ENCODE assay signal across 17 cellular contexts in the genomic region with DNA sequence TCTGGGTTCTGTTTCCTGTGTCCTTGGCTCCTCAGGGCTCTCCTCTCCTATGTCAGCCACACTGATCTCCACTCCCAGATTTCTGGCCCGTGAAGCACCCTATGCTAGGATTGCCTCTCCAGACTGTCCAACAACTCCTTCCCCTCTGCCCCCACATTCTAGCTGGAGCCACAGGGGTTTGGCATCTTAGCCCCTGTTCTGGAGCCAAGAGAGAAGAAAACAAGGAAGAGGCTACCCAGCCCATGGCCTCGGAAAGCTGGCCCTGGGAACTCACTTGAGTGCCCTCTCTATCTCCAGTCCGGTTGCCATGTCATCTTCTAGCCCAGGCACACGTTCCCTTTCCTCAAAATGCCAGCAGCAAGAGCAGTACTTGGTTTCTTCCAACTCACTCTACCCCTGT. TPM values are rescaled to one million over a fixed set of nuclear protein-coding genes. Genes with fewer than 3 reads are reported as not detected.
A peak's percentile ranks its signal among the peaks of the same experiment; 100 is the strongest.
DNase-seq lines count a peak whose midpoint lies in the region; ATAC-seq, FAIRE-seq and TF ChIP-seq lines count a peak whose summit lies in the region.
"Had no signal": no experiment of that assay in that cellular context is flagged by ENCODE, and none has a peak within 500 bp of the region (broad histone marks: within the 10 kb centered on the region; RNA-seq: fewer than 3 reads in every experiment).

No MANE protein-coding gene starts in this region.

- no peak overlapping the region for H3K27ac ChIP-seq in left ventricle myocardium inferior (replicated peaks)
- H3K27ac ChIP-seq in spleen, result peak overlapping the region in 7 of 8 donors; percentile 9 to 68 (median 57)
- H3K27ac ChIP-seq: 22Rv1 had no signal

- H3K4me3 ChIP-seq in left ventricle myocardium inferior (no peak overlapping the region), spleen (no peak overlapping the region)
- H3K4me3 ChIP-seq: GM23338 had no signal

- H3K27me3 ChIP-seq in left ventricle myocardium inferior (ENCODE audit: low read depth), result no peaks in the 10 kb centered on the region
- no peaks in the 10 kb centered on the region for H3K27me3 ChIP-seq in spleen (replicated peaks in 1 of 7)

- H3K9me3 Mint-ChIP-seq in glutamatergic neuron (ENCODE audit: unreplicated experiment), result peaks cover 37% of the 10 kb centered on the region
- H3K9me3 Mint-ChIP-seq: GM23338, IgD-negative memory B cell had no signal

- peaks cover 7% of the 10 kb centered on the region for H3K36me3 Mint-ChIP-seq in glutamatergic neuron (ENCODE audit: unreplicated experiment)
- H3K36me3 Mint-ChIP-seq: IgD-negative memory B cell had no signal

- peak overlapping the region; percentile 68 for H3K27ac Mint-ChIP-seq in glutamatergic neuron (ENCODE audit: unreplicated experiment)
- H3K27ac Mint-ChIP-seq: GM23338, IgD-negative memory B cell had no signal

- H3K4me1 ChIP-seq in left ventricle myocardium inferior (peaks cover 32% of the 10 kb centered on the region), spleen (peaks cover 5 to 35% (median 23%) of the 10 kb centered on the region in 6 donors)

- no peak for FAIRE-seq in HTR-8/SVneo (lab: Jason Lieb, UNC)

- H3K4me1 Mint-ChIP-seq in glutamatergic neuron (ENCODE audit: low read depth, unreplicated experiment), result peaks cover 63% of the 10 kb centered on the region

- DNase-seq in cardiac septum (ENCODE audit: low spot score) (peak; percentile 56), left ventricle myocardium inferior (no peak), glutamatergic neuron (no peak), spleen (no peak), medulla oblongata (ENCODE audit: extremely low spot score) (no peak), HTR-8/SVneo (ENCODE audit: insufficient read length, low spot score) (no peak)
- DNase-seq: DMS53, GF-D8, H7 had no signal

- TF ChIP-seq CTCF in left ventricle myocardium inferior (IDR thresholded peaks at IDR 0.05; ENCODE audit: borderline replicate concordance) (no peak), glutamatergic neuron (IDR thresholded peaks at IDR 0.05; ENCODE audit: partially characterized antibody, unreplicated experiment) (no peak), spleen (IDR thresholded peaks at IDR 0.05 in 8 of 11, conservative IDR thresholded peaks at IDR 0.05 in 3 of 11) (no peak)

- H3K9me3 ChIP-seq in left ventricle myocardium inferior (replicated peaks) (no peaks in the 10 kb centered on the region), spleen (no peaks in the 10 kb centered on the region)

- TF ChIP-seq POLR2A in spleen (IDR thresholded peaks at IDR 0.05), result no peak

- no peak for ATAC-seq in HG02852 (IDR thresholded peaks at IDR 0.05; ENCODE audit: unreplicated experiment)
- ATAC-seq in GM21515 (IDR thresholded peaks at IDR 0.05; ENCODE audit: unreplicated experiment), result no peak
- ATAC-seq: GM23338 had no signal

- WGBS in spleen, 5 donors, result 64 to 81% (median 64%) methylated on average over 4 of the region's 4 CpGs

- peak overlapping the region; percentile 61 for H3K4me3 Mint-ChIP-seq in glutamatergic neuron (ENCODE audit: unreplicated experiment)
- H3K4me3 Mint-ChIP-seq: GM23338, IgD-negative memory B cell had no signal

- intact Hi-C loops in cardiac septum (cut with DNase I), result no loop called here
- intact Hi-C loops in left ventricle myocardium inferior (cut with micrococcal nuclease), result no loop called here
- intact Hi-C loops in spleen (cut with DNase I; ENCODE audit: low total_unique reads), result no loop called here

- H3K36me3 ChIP-seq in left ventricle myocardium inferior (no peaks in the 10 kb centered on the region), spleen (no peaks in the 10 kb centered on the region)

- H3K27me3 Mint-ChIP-seq in glutamatergic neuron (ENCODE audit: unreplicated experiment), result peaks cover 35% of the 10 kb centered on the region

RNA-seq across cellular contexts. Expression of a gene that starts 11.8 kb away (rescaled TPM):
- 0.13 TPM for total RNA-seq in cardiac septum
- total RNA-seq in left ventricle myocardium inferior, result 0.08 TPM
- total RNA-seq in glutamatergic neuron (ENCODE audit: unreplicated experiment), result 0.76 TPM
- total RNA-seq in spleen, result not detected
- not detected for polyA plus RNA-seq in spleen
- total RNA-seq: A673, GM23338, HT-29 had no signal
- polyA plus RNA-seq: BJ, IgD-negative memory B cell had no signal

RNA-seq across cellular contexts. Expression of a gene that starts 18.3 kb away (rescaled TPM):
- total RNA-seq in cardiac septum (13.8 TPM), left ventricle myocardium inferior (19.4 TPM), glutamatergic neuron (ENCODE audit: unreplicated experiment) (8.0 TPM), spleen (1 to 10 TPM; 3.7 to 8.5 (median 6.0) TPM)
- under 1 TPM; 0.57 to 0.99 (median 0.67) TPM for polyA plus RNA-seq in spleen

RNA-seq across cellular contexts. Expression of a gene that starts 20.6 kb away (rescaled TPM):
- total RNA-seq in cardiac septum (3.9 TPM), left ventricle myocardium inferior (2.0 TPM), glutamatergic neuron (ENCODE audit: unreplicated experiment) (13.8 TPM), spleen (10 to 100 TPM in 4 of 7 donors, 1 to 10 TPM in 3; 7.4 to 11.4 (median 10.4) TPM)
- polyA plus RNA-seq in spleen, result 1 to 10 TPM; 1.8 to 3.3 (median 2.7) TPM

RNA-seq across cellular contexts. Expression of a gene that starts 34.0 kb away (rescaled TPM):
- total RNA-seq in cardiac septum (5.5 TPM), left ventricle myocardium inferior (4.6 TPM), glutamatergic neuron (ENCODE audit: unreplicated experiment) (23.9 TPM), spleen (10 to 100 TPM in 6 of 7 donors, 1 to 10 TPM in 1; 8.6 to 17.6 (median 13.7) TPM)
- polyA plus RNA-seq in spleen, result 1 to 10 TPM; 4.5 to 8.0 (median 6.0) TPM

RNA-seq across cellular contexts. Expression of a gene that starts 44.1 kb away (rescaled TPM):
- total RNA-seq in cardiac septum, result 3.8 TPM
- 2.1 TPM for total RNA-seq in left ventricle myocardium inferior
- 54.9 TPM for total RNA-seq in glutamatergic neuron (ENCODE audit: unreplicated experiment)
- 10 to 100 TPM in 2 of 7 donors, 1 to 10 TPM in 5; 7.9 to 11.9 (median 8.7) TPM for total RNA-seq in spleen
- 10 to 100 TPM in 2 of 3 donors, 1 to 10 TPM in 1; 7.1 to 16.8 (median 12.2) TPM for polyA plus RNA-seq in spleen
